8 cellular contexts compared by ENCODE assay signal in the genomic region with DNA sequence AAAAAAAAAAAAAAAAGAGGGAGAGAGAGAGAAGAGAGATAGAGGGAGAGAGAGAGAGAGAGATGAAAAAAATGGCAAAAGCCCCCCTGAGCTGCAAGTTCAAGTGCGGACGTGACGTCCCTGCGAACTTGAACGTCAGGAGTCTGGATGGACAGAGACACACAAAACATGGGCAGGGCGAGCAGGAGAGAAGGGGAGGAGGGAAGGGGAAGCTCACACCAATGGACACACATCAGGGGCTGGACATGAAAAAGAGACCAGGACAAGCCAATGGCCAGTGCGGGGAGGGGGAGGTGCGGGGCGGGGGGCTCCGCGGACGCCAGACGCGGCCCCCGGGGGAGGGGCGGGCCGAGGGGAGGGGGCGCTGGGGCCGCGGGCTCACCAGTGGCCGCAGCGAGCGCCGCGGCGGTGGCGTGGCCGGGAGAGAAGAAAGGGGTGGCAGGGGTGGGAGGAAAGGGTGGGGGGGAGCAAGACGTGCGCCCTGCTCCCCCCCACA. TPM values are rescaled to one million over a fixed set of nuclear protein-coding genes. Genes with fewer than 3 reads are reported as not detected.
DNase-seq lines count a peak whose midpoint lies in the region; ATAC-seq, FAIRE-seq and TF ChIP-seq lines count a peak whose summit lies in the region.

A gene (minus strand): TSS at position 159 of the 496 bp plus-strand sequence. CDS start 384 bp downstream, outside the sequence.

- DNase-seq in AG10803 (ENCODE audit: low read depth) (peak; percentile 78), GM19239 (ENCODE audit: insufficient read length, low spot score) (no peak), NCI-H1694 treated with DMSO at 0.1 percent for 48 hours (lab: John Stamatoyannopoulos, UW) (peak; percentile 70), T-helper 17 cell (no peak), esophagus muscularis mucosa (ENCODE audit: extremely low spot score) (no peak), naive B cell (peak; percentile 81), posterior vena cava (ENCODE audit: low spot score) (no peak), activated gamma-delta T cell treated with Interleukin-2 at 50 U/mL for 16 hours (no peak)

- peaks cover 43% of the 10 kb centered on the region for H3K27me3 Mint-ChIP-seq in T-helper 17 cell
- no peaks in the 10 kb centered on the region for H3K27me3 Mint-ChIP-seq in naive B cell

- peak within 1 kb of the TSS; percentile 94 for H3K4me3 Mint-ChIP-seq in T-helper 17 cell
- peak within 1 kb of the TSS; percentile 92 to 100 (median 97) for H3K4me3 Mint-ChIP-seq in naive B cell

- no peak for TF ChIP-seq EP300 in esophagus muscularis mucosa (IDR thresholded peaks at IDR 0.05)

- H3K36me3 ChIP-seq in esophagus muscularis mucosa = no peaks in the 10 kb centered on the region

- H3K4me3 ChIP-seq in AG10803 (ENCODE audit: low read length) = peak within 1 kb of the TSS; percentile 75
- H3K4me3 ChIP-seq in esophagus muscularis mucosa = peak within 1 kb of the TSS; percentile 67 to 77 (median 72)

- H3K27ac ChIP-seq in esophagus muscularis mucosa (replicated peaks in 1 of 4) = peak within 1 kb of the TSS; percentile 62 to 87 (median 78)

- intact Hi-C loops in esophagus muscularis mucosa (cut with DNase I) = no loop called here
- intact Hi-C loops in posterior vena cava (cut with DNase I) = no loop called here

- no peaks in the 10 kb centered on the region for H3K9me3 Mint-ChIP-seq in naive B cell

- H3K4me1 ChIP-seq in esophagus muscularis mucosa = peaks cover 40 to 88% (median 79%) of the 10 kb centered on the region in 4 donors

- H3K36me3 Mint-ChIP-seq in T-helper 17 cell (ENCODE audit: low read depth) (peaks cover 3% of the 10 kb centered on the region), naive B cell (peaks cover 0 to 15% of the 10 kb centered on the region in 2 donors)

- H3K9me3 ChIP-seq in T-helper 17 cell (ENCODE audit: control insufficient read depth, low read length, poor library complexity, severe bottlenecking) (peaks cover 3% of the 10 kb centered on the region), esophagus muscularis mucosa (no peaks in the 10 kb centered on the region)

- peak; percentile 71 for FAIRE-seq in GM19239 (lab: Jason Lieb, UNC)

- H3K27ac Mint-ChIP-seq in T-helper 17 cell (no peak within 1 kb of the TSS), naive B cell (peak within 1 kb of the TSS; percentile 99 to 100 (median 99))

- TF ChIP-seq CTCF in AG10803 (conservative IDR thresholded peaks at IDR 0.05; ENCODE audit: low read length) = no peak
- no peak for TF ChIP-seq CTCF in esophagus muscularis mucosa (IDR thresholded peaks at IDR 0.05)

- no peak for ATAC-seq in T-helper 17 cell
- peak; percentile 11 to 13 for ATAC-seq in naive B cell (ENCODE audit: low read depth in 2 of 2)

- peaks cover 30% of the 10 kb centered on the region for H3K4me1 Mint-ChIP-seq in T-helper 17 cell
- H3K4me1 Mint-ChIP-seq in naive B cell = peaks cover 19 to 21% (median 20%) of the 10 kb centered on the region in 3 donors

- WGBS in esophagus muscularis mucosa = 2% methylated on average over 21 of the region's 30 CpGs

- H3K27me3 ChIP-seq in esophagus muscularis mucosa = peaks cover 7 to 100% (median 21%) of the 10 kb centered on the region in 4 donors

- TF ChIP-seq POLR2A in esophagus muscularis mucosa (IDR thresholded peaks at IDR 0.05; ENCODE audit: low read depth) = no peak

RNA-seq across cellular contexts. Expression of the gene that starts here (rescaled TPM):
- total RNA-seq in T-helper 17 cell (1 to 10 TPM; 2.5 to 9.2 TPM), esophagus muscularis mucosa (10 to 100 TPM in 1 of 4 donors, 1 to 10 TPM in 3; 3.5 to 11.3 (median 4.7) TPM), posterior vena cava (1 to 10 TPM in 1 of 2 donors, under 1 TPM in 1; 0.71 to 2.0 TPM)
- polyA plus RNA-seq in naive B cell (ENCODE audit: low read depth in 6 of 6) = 100 to 1,000 TPM; 152 to 246 (median 192) TPM

Comparison
In these comparisons a context has a peak if more than half of its experiments do, and no peak if none do; other contexts are left out.
1. DNase-seq: peak in AG10803 (single experiment), NCI-H1694 treated with DMSO at 0.1 percent for 48 hours (single experiment) and naive B cell (single experiment); none in GM19239 (single experiment), T-helper 17 cell (0 of 3), esophagus muscularis mucosa (single experiment), posterior vena cava (single experiment) and activated gamma-delta T cell treated with Interleukin-2 at 50 U/mL for 16 hours (single experiment).